In the genomic region with DNA sequence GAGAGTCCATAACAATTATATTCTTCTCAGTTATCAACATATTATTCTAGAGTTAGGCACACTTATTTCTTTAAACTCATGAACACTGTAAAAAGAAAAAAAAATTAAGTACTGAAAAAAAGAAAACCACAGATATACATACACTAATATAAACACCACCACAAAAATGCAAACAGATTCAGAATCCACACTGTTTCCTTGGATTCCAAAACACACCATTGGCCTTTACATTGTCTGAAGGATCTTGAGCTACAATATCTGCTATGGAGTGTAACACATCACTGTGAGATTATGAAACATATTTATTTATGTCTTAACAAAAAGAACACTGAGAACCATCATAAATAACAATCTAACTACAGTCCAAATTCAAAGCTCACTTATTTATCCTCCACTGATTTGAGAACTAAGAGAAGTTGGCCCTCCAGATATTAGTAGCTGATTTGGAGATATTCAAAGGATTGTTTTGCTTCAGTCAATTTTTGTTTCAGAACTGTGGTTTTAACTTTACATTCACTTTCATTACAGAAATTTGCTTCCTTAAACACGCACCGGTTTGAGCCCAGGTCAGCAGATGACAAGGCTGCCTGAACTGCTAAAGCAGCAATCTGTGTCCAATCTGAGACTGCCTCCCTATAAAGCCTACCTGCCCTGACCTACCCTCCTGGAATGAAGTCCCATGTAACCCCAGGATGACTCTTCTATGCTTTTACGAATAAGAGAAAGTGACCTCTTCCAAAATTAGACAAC, we compare ENCODE assay signal across 8 cellular contexts.
DNase-seq lines count a peak whose midpoint lies in the region; ATAC-seq and TF ChIP-seq lines count a peak whose summit lies in the region.

No MANE protein-coding gene starts in this region.

- ATAC-seq in GM19395 (IDR thresholded peaks at IDR 0.05; ENCODE audit: unreplicated experiment) (peak; percentile 87), HG03342 (IDR thresholded peaks at IDR 0.05; ENCODE audit: unreplicated experiment) (peak; percentile 79)

- no peaks in the 10 kb centered on the region for H3K36me3 Mint-ChIP-seq in nephron (ENCODE audit: low read depth)

- H3K9me3 Mint-ChIP-seq in nephron = no peaks in the 10 kb centered on the region

- DNase-seq in activated naive CD4-positive, alpha-beta T cell treated with anti-CD3 and anti-CD28 coated beads, Interleukin-2, amount 50 U/mL, for 16 hours = peak; percentile 21
- DNase-seq in T1000 (lab: John Stamatoyannopoulos, UW) (no peak), NCI-H748 (lab: John Stamatoyannopoulos, UW; ENCODE audit: unreplicated experiment) (no peak), SHP77 (lab: John Stamatoyannopoulos, UW) (no peak)

- H3K27me3 Mint-ChIP-seq in nephron (ENCODE audit: low read depth) = peaks cover 51% of the 10 kb centered on the region

- H3K4me1 Mint-ChIP-seq in nephron = no peaks in the 10 kb centered on the region

- peak overlapping the region; percentile 84 to 90 (median 88) for H3K4me3 Mint-ChIP-seq in nephron

- no peak overlapping the region for H3K27ac Mint-ChIP-seq in nephron

- TF ChIP-seq CTCF in C4-2B (conservative IDR thresholded peaks at IDR 0.05) (no peak), nephron (IDR thresholded peaks at IDR 0.05; ENCODE audit: unreplicated experiment in 3 of 3) (no peak)

- peak overlapping the region; percentile 99 for H3K27ac ChIP-seq in C4-2B
